Comparison of ENCODE assay signal across 23 cellular contexts in genomic region chr7:27593226-27593625, GRCh38.
"Had no signal": no experiment of that assay in that cellular context is flagged by ENCODE, and none has a peak within 500 bp of the region (broad histone marks: within the 10 kb centered on the region; RNA-seq: fewer than 3 reads in every experiment).

No MANE protein-coding gene starts in this region.

- DNase-seq: activated CD4-positive, alpha-beta T cell treated with anti-CD3 and anti-CD28 coated beads for 1 hour; activated CD4-positive, alpha-beta T cell treated with anti-CD3 and anti-CD28 coated beads, Interleukin-2, amount 50 U/mL, for 1 hour; activated naive CD4-positive, alpha-beta T cell; activated T-cell treated with anti-CD3 and anti-CD28 coated beads, Interleukin-2, amount 50 U/mL, for 1 hour; adrenal gland; brain microvascular endothelial cell; central memory CD4-positive, alpha-beta T cell; dorsolateral prefrontal cortex; foreskin melanocyte; hippocampal formation; left ventricle myocardium superior; nephron progenitor cell; right cardiac atrium; stimulated activated CD4-positive, alpha-beta T cell treated with anti-CD3 and anti-CD28 coated beads, Interleukin-1b, Interleukin-23, amount 100 ng/mL, for 48 hours; T-helper 1 cell; T-helper 9 cell had no signal

- H3K9me3 ChIP-seq: adrenal gland, ascending aorta, suprapubic skin, tibial nerve had no signal

- H3K27me3 ChIP-seq: adrenal gland, ascending aorta, brain microvascular endothelial cell, dorsolateral prefrontal cortex, suprapubic skin, tibial nerve had no signal

- H3K4me3 ChIP-seq: adrenal gland, ascending aorta, dorsolateral prefrontal cortex, skin epidermis, suprapubic skin, tibial nerve had no signal

- H3K27ac ChIP-seq: adrenal gland, ascending aorta, brain microvascular endothelial cell, dorsolateral prefrontal cortex, epithelial cell of prostate, parathyroid adenoma, skin epidermis, suprapubic skin, tibial nerve had no signal

- FAIRE-seq: colon had no signal

- ATAC-seq: left ventricle myocardium superior, right cardiac atrium had no signal

- H3K36me3 ChIP-seq: adrenal gland, ascending aorta, brain microvascular endothelial cell had no signal

- H3K9ac ChIP-seq: parathyroid adenoma had no signal

- H3K4me1 ChIP-seq: ascending aorta, parathyroid adenoma, suprapubic skin, tibial nerve had no signal
